In the genomic region with DNA sequence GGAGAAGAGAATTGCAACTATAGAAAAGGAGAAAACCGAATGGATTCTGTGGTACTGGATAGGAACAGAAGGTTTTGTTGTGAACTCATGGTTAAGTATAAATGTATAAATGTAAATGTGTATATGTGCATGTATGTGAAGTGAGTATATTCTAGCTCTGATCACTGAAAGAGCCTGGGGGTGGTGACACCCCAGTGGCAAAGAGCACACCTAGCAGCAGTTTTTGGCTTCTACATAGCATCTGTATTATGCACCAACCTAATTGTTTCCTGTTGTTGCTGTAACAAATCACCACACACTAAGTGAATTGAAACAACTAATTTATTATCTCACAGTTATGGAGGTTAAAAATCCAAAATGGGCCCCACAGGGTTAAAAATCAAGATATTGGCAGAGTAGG, we compare ENCODE assay signal across 28 cellular contexts.
"Had no signal": no experiment of that assay in that cellular context is flagged by ENCODE, and none has a peak within 500 bp of the region (broad histone marks: within the 10 kb centered on the region; RNA-seq: fewer than 3 reads in every experiment).

No MANE protein-coding gene starts in this region.

- H3K27ac ChIP-seq: colonic mucosa, coronary artery, dorsolateral prefrontal cortex, epithelial cell of prostate, esophagus muscularis mucosa, esophagus squamous epithelium, foreskin keratinocyte, gastrocnemius medialis, gastroesophageal sphincter, heart left ventricle, heart right ventricle had no signal

- H3K27me3 ChIP-seq: colonic mucosa, dorsolateral prefrontal cortex, esophagus muscularis mucosa, foreskin keratinocyte, gastrocnemius medialis, gastroesophageal sphincter, heart left ventricle, heart right ventricle had no signal

- FAIRE-seq: colon, endometrium, endothelial cell of umbilical vein, frontal cortex had no signal

- ATAC-seq: effector memory CD8-positive, alpha-beta T cell; esophagus mucosa; foreskin keratinocyte; gastrocnemius medialis; gastroesophageal sphincter; heart left ventricle; heart right ventricle had no signal

- H3K4me1 ChIP-seq: colonic mucosa, esophagus muscularis mucosa, esophagus squamous epithelium, foreskin keratinocyte, gastrocnemius medialis, gastroesophageal sphincter, heart left ventricle, heart right ventricle had no signal

- H3K4me3 ChIP-seq: colonic mucosa, coronary artery, dorsolateral prefrontal cortex, esophagus muscularis mucosa, esophagus squamous epithelium, gastrocnemius medialis, gastroesophageal sphincter, heart left ventricle, heart right ventricle had no signal

- H3K36me3 ChIP-seq: colonic mucosa, esophagus muscularis mucosa, esophagus squamous epithelium, gastrocnemius medialis, gastroesophageal sphincter, heart left ventricle, heart right ventricle had no signal

- H3K9me3 ChIP-seq: colonic mucosa, esophagus muscularis mucosa, gastrocnemius medialis had no signal

- DNase-seq: colonic mucosa; cortex of kidney; dermis blood vessel endothelial cell; dorsolateral prefrontal cortex; effector CD4-positive, alpha-beta T cell; effector CD8-positive, alpha-beta T cell; effector memory CD4-positive, alpha-beta T cell; effector memory CD8-positive, alpha-beta T cell; endodermal cell; erythroblast; esophagus squamous epithelium; foreskin fibroblast; foreskin keratinocyte; foreskin melanocyte; gastrocnemius medialis; glutamatergic neuron; head of caudate nucleus; heart left ventricle; heart right ventricle had no signal
